In the genomic region with DNA sequence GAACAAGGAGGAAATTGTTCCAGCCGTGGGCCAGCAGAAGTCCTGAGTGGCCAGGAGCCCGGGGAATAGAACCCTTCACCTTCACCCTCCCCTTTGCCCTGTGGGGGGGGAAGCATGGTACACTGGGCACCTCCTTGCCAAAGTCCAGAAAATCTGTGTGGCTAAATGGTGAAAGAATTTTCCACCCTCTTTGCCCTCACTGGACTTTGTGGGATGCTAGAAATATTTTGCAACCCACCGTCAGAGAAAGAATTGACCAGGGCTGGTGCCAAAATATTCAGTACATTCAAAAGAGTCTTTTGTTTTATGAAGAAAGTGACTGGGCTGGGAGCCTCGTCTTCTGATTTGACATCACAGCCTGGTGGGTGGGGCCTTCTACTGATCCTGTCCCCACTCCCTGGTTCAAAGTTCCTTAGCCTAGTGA, we compare ENCODE assay signal across 12 cellular contexts. TPM values are rescaled to one million over a fixed set of nuclear protein-coding genes. Genes with fewer than 3 reads are reported as not detected.
DNase-seq lines count a peak whose midpoint lies in the region; ATAC-seq, FAIRE-seq and TF ChIP-seq lines count a peak whose summit lies in the region.
"Had no signal": no experiment of that assay in that cellular context is flagged by ENCODE, and none has a peak within 500 bp of the region (broad histone marks: within the 10 kb centered on the region; RNA-seq: fewer than 3 reads in every experiment).

No MANE protein-coding gene starts in this region.

- no peaks in the 10 kb centered on the region for H4K20me1 ChIP-seq in astrocyte (ENCODE audit: insufficient read depth, low read length)

- peak; percentile 29 for DNase-seq in AG09319 (ENCODE audit: extremely low read depth, low read depth)
- DNase-seq in astrocyte (ENCODE audit: low read depth), result peak; percentile 82
- peak; percentile 53 for DNase-seq in left ventricle myocardium inferior
- peak; percentile 33 for DNase-seq in renal cortical epithelial cell (ENCODE audit: low read depth)
- no peak for DNase-seq in RKO (ENCODE audit: low spot score)
- no peak for DNase-seq in activated CD4-positive, alpha-beta T cell treated with anti-CD3 and anti-CD28 coated beads for 48 hours
- no peak for DNase-seq in NCI-H2196 (lab: John Stamatoyannopoulos, UW; ENCODE audit: unreplicated experiment)
- DNase-seq: activated naive CD4-positive, alpha-beta T cell; CD8-positive, alpha-beta T cell; NCI-H2227 treated with DMSO at 0.1 percent for 48 hours had no signal

- H3K9me3 ChIP-seq in astrocyte (ENCODE audit: insufficient read depth, low read depth, low read length), result no peaks in the 10 kb centered on the region
- no peaks in the 10 kb centered on the region for H3K9me3 ChIP-seq in left ventricle myocardium inferior (replicated peaks)

- H3K9me3 Mint-ChIP-seq in astrocyte (ENCODE audit: unreplicated experiment), result no peaks in the 10 kb centered on the region
- H3K9me3 Mint-ChIP-seq: CD8-positive, alpha-beta T cell had no signal

- intact Hi-C loops in left ventricle myocardium inferior (cut with micrococcal nuclease), result no loop called here

- no peak overlapping the region for H3K4me3 ChIP-seq in astrocyte (ENCODE audit: insufficient read depth, low read depth, low read length)
- H3K4me3 ChIP-seq in left ventricle myocardium inferior, result peak overlapping the region; percentile 39

- H3K4me2 ChIP-seq in astrocyte (ENCODE audit: low read length), result peak overlapping the region; percentile 39

- H3K36me3 ChIP-seq in astrocyte (ENCODE audit: insufficient read depth, low read length) (no peaks in the 10 kb centered on the region), left ventricle myocardium inferior (no peaks in the 10 kb centered on the region)

- H3K4me1 Mint-ChIP-seq in astrocyte (ENCODE audit: low read depth, unreplicated experiment), result peaks cover 15% of the 10 kb centered on the region

- H3K36me3 Mint-ChIP-seq in astrocyte (ENCODE audit: low read depth, unreplicated experiment), result no peaks in the 10 kb centered on the region
- H3K36me3 Mint-ChIP-seq: CD8-positive, alpha-beta T cell had no signal

- H3K27me3 Mint-ChIP-seq in astrocyte (ENCODE audit: low read depth, unreplicated experiment), result peaks cover 3% of the 10 kb centered on the region

- H3K4me1 ChIP-seq in astrocyte (ENCODE audit: insufficient read depth, low read length) (peaks cover 14% of the 10 kb centered on the region), left ventricle myocardium inferior (peaks cover 63% of the 10 kb centered on the region)

- H3K9ac ChIP-seq in astrocyte (ENCODE audit: low read length), result peak overlapping the region; percentile 26

- no peak overlapping the region for H3K4me3 Mint-ChIP-seq in astrocyte (ENCODE audit: unreplicated experiment)
- H3K4me3 Mint-ChIP-seq: CD8-positive, alpha-beta T cell had no signal

- H3K27ac ChIP-seq in astrocyte (ENCODE audit: low read depth, low read length), result peak overlapping the region; percentile 27
- peak overlapping the region; percentile 81 for H3K27ac ChIP-seq in left ventricle myocardium inferior (replicated peaks)

- H2AFZ ChIP-seq in astrocyte (ENCODE audit: low read depth, low read length), result no peak overlapping the region

- no peaks in the 10 kb centered on the region for H3K79me2 ChIP-seq in astrocyte (ENCODE audit: insufficient read depth, low read length)

- ATAC-seq in GM21515 (IDR thresholded peaks at IDR 0.05; ENCODE audit: unreplicated experiment), result no peak
- ATAC-seq: CD8-positive, alpha-beta T cell had no signal

- H3K27me3 ChIP-seq in astrocyte (ENCODE audit: insufficient read depth, low read length) (no peaks in the 10 kb centered on the region), left ventricle myocardium inferior (ENCODE audit: low read depth) (peaks cover 51% of the 10 kb centered on the region)

- TF ChIP-seq CTCF in AG09319 (IDR thresholded peaks at IDR 0.05; ENCODE audit: low read depth, low read length), result no peak
- TF ChIP-seq CTCF in astrocyte (IDR thresholded peaks at IDR 0.05; ENCODE audit: insufficient read depth, low read depth, low read length), result no peak
- TF ChIP-seq CTCF in left ventricle myocardium inferior (IDR thresholded peaks at IDR 0.05; ENCODE audit: borderline replicate concordance), result no peak

- H3K27ac Mint-ChIP-seq in astrocyte (ENCODE audit: unreplicated experiment), result no peak overlapping the region
- H3K27ac Mint-ChIP-seq: CD8-positive, alpha-beta T cell had no signal

- FAIRE-seq in astrocyte (lab: Jason Lieb, UNC), result no peak
- FAIRE-seq: islet of Langerhans had no signal

RNA-seq across cellular contexts. Expression of a gene that starts 14.6 kb away (rescaled TPM):
- total RNA-seq in astrocyte (26.7 and 29.6 TPM in 2 replicates), left ventricle myocardium inferior (8.2 TPM), renal cortical epithelial cell (0.05 and 0.17 TPM in 2 replicates)
- total RNA-seq: CD8-positive, alpha-beta T cell had no signal

Comparison
In these comparisons a context has a peak if more than half of its experiments do, and no peak if none do; other contexts are left out.
1. DNase-seq: peak in AG09319 (single experiment), astrocyte (single experiment), left ventricle myocardium inferior (single experiment) and renal cortical epithelial cell (single experiment); none in RKO (single experiment), activated CD4-positive, alpha-beta T cell treated with anti-CD3 and anti-CD28 coated beads for 48 hours (single experiment) and NCI-H2196 (single experiment).